8 cellular contexts compared by ENCODE assay signal in the genomic region with DNA sequence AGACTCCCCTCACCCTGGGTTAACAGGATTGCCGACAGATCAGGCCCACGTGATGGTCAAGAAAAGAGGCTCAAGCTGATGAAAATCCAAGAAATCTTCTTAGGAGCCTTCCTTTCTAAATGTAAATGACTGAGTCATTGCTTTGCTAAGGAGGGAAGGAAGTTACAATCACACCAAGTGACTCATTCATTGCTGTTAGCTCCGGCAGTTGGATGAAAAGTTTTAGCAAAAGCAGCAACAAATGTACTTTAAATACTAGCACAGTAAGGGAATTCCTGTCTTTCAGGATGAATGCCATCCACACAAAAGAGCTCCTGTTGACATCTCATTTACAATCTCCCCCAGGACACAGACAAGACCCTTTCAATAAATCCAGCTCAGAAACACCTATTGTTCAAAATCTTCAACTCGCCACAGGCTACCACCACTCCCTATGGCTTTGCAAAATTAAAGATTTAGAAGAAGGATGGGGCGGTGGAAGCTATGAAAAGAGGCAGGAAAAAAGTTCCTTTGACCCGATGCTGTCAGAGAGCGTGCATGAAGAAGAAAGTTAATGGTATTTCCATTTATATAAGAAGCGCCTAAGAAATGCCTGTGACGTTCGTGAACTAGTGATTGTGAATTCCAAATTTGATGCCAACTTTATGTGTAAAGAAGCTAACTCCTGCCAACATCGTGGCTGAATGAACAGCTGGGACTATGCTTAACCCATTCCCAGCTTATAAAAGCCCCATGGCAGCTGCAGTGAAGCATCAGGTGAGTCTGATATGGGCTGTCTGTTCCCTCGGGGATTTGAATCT.
DNase-seq lines count a peak whose midpoint lies in the region; TF ChIP-seq lines count a peak whose summit lies in the region.

No MANE protein-coding gene starts in this region.

- peak overlapping the region; percentile 34 for H3K4me3 ChIP-seq in HL-60 (replicated peaks; ENCODE audit: insufficient read depth, low read length)
- peak overlapping the region; percentile 57 to 77 (median 62) for H3K4me3 ChIP-seq in subcutaneous abdominal adipose tissue (ENCODE audit: low read depth in 1 of 5, low read length in 5 of 5)

- H3K9me3 ChIP-seq in subcutaneous abdominal adipose tissue (ENCODE audit: control insufficient read depth in 5 of 5, low read length in 5 of 5): no peaks in the 10 kb centered on the region

- peak overlapping the region; percentile 63 to 86 (median 80) for H3K9ac ChIP-seq in subcutaneous abdominal adipose tissue (ENCODE audit: low read length in 5 of 5)

- no peaks in the 10 kb centered on the region for H3K9me3 Mint-ChIP-seq in Calu3 (ENCODE audit: low read depth, unreplicated experiment)

- H3K36me3 ChIP-seq in subcutaneous abdominal adipose tissue (ENCODE audit: control insufficient read depth in 5 of 5, insufficient read depth in 5 of 5, low read length in 5 of 5): no peaks in the 10 kb centered on the region

- no peaks in the 10 kb centered on the region for H3K4me1 Mint-ChIP-seq in Calu3 (ENCODE audit: low read depth, unreplicated experiment)

- TF ChIP-seq CTCF in Calu3 (IDR thresholded peaks at IDR 0.05; ENCODE audit: unreplicated experiment): no peak
- no peak for TF ChIP-seq CTCF in HL-60 (IDR thresholded peaks at IDR 0.05; ENCODE audit: insufficient read depth, low read length)

- DNase-seq in Calu3 (peak; percentile 72), HL-60 (ENCODE audit: low read depth in 1 of 2, low spot score in 1 of 2) (peak; percentile 59 to 82), RPMI8226 (peak; percentile 37), dermis blood vessel endothelial cell (peak; percentile 96), kidney tubule cell (ENCODE audit: low spot score) (peak; percentile 96), SK-N-DZ (ENCODE audit: low spot score) (no peak), NCI-H128 (lab: John Stamatoyannopoulos, UW; ENCODE audit: unreplicated experiment) (no peak)

- no peak overlapping the region for H3K27ac Mint-ChIP-seq in Calu3 (ENCODE audit: unreplicated experiment)

- intact Hi-C loops in Calu3 (cut with micrococcal nuclease; ENCODE audit: unreplicated experiment): loop anchor here (1.0 to 2.0 kb wide), 5 partner anchors 8 to 63 kb away; no protein-coding TSS in a partner anchor

- peaks cover 34% of the 10 kb centered on the region for H3K36me3 Mint-ChIP-seq in Calu3 (ENCODE audit: insufficient read depth, unreplicated experiment)

- H3K27ac ChIP-seq in HL-60 (replicated peaks) (peak overlapping the region; percentile 90), subcutaneous abdominal adipose tissue (ENCODE audit: low read depth, low read length) (peak overlapping the region; percentile 85)

- CTCF ChIA-PET in Calu3 (lab: Charles Lee): interaction anchor here (0.6 to 3.1 kb wide), 13 partner anchors 10 to 168 kb away, joined by 3 to 35 read pairs (median 5); no protein-coding TSS in a partner anchor

- no peaks in the 10 kb centered on the region for H3K27me3 ChIP-seq in HL-60 (ENCODE audit: insufficient read depth, poor library complexity, severe bottlenecking)
- H3K27me3 ChIP-seq in subcutaneous abdominal adipose tissue (ENCODE audit: control insufficient read depth in 5 of 5, insufficient read depth in 4 of 5, low read length in 5 of 5): no peaks in the 10 kb centered on the region

- TSS peak; percentile 73 for BruUV-seq in Calu3 (replicated peaks; lab: Mats Ljungman, UMichigan)

- H3K27me3 Mint-ChIP-seq in Calu3 (ENCODE audit: unreplicated experiment): no peaks in the 10 kb centered on the region

- H3K4me1 ChIP-seq in subcutaneous abdominal adipose tissue (ENCODE audit: control insufficient read depth in 5 of 5, insufficient read depth in 5 of 5, low read length in 5 of 5): peaks cover 7 to 43% (median 39%) of the 10 kb centered on the region in 5 donors

- no peak overlapping the region for H3K4me3 Mint-ChIP-seq in Calu3 (ENCODE audit: low read depth, unreplicated experiment)

Comparison
In these comparisons a context has a peak if more than half of its experiments do, and no peak if none do; other contexts are left out.
1. DNase-seq: peak in Calu3 (single experiment), HL-60 (2 of 2), RPMI8226 (single experiment), dermis blood vessel endothelial cell (single experiment) and kidney tubule cell (single experiment); none in SK-N-DZ (single experiment) and NCI-H128 (single experiment).